In genomic region chr15:80662756-80663553, GRCh38 we compare ENCODE assay signal across 24 cellular contexts. TPM values are rescaled to one million over a fixed set of nuclear protein-coding genes. Genes with fewer than 3 reads are reported as not detected.
DNase-seq lines count a peak whose midpoint lies in the region; ATAC-seq, FAIRE-seq and TF ChIP-seq lines count a peak whose summit lies in the region.
"Had no signal": no experiment of that assay in that cellular context is flagged by ENCODE, and none has a peak within 500 bp of the region (broad histone marks: within the 10 kb centered on the region; RNA-seq: fewer than 3 reads in every experiment).

No MANE protein-coding gene starts in this region.

- no peaks in the 10 kb centered on the region for H3K79me2 ChIP-seq in GM12878 (ENCODE audit: control insufficient read depth, insufficient read depth, low read length)

- H3K27ac ChIP-seq in breast epithelium = no peak overlapping the region
- no peak overlapping the region for H3K27ac ChIP-seq in GM12878 (ENCODE audit: control insufficient read depth, insufficient read depth)
- no peak overlapping the region for H3K27ac ChIP-seq in upper lobe of right lung
- H3K27ac ChIP-seq in coronary artery = no peak overlapping the region
- H3K27ac ChIP-seq: BLaER1 treated with 17β-estradiol and CSF1 and Interleukin-3, amounts not matched to agents 10 nM and 100 nM; body of pancreas; psoas muscle; SJCRH30 had no signal

- in situ Hi-C loops in GM12878 (cut with MboI) = no loop called here

- H3K36me3 ChIP-seq in breast epithelium (no peaks in the 10 kb centered on the region), GM12878 (ENCODE audit: control insufficient read depth in 2 of 2, insufficient read depth in 2 of 2, low read length in 1 of 2) (no peaks in the 10 kb centered on the region), upper lobe of right lung (no peaks in the 10 kb centered on the region)
- H3K36me3 ChIP-seq: BLaER1 treated with 17β-estradiol and CSF1 and Interleukin-3, amounts not matched to agents 10 nM and 100 nM; SJCRH30 had no signal

- TF ChIP-seq RAD21 in GM12878 (IDR thresholded peaks at IDR 0.05; ENCODE audit: insufficient read depth, low read depth, low read length) = no peak

- no peak overlapping the region for H3K9ac ChIP-seq in GM12878 (ENCODE audit: control insufficient read depth, insufficient read depth, low read length)
- H3K9ac ChIP-seq: BLaER1 treated with 17β-estradiol and CSF1 and Interleukin-3, amounts not matched to agents 10 nM and 100 nM had no signal

- H2AFZ ChIP-seq in GM12878 (ENCODE audit: control insufficient read depth, low read depth, low read length) = no peak overlapping the region

- no peak overlapping the region for H3K4me2 ChIP-seq in GM12878 (ENCODE audit: control insufficient read depth, insufficient read depth)

- no peaks in the 10 kb centered on the region for H3K36me3 Mint-ChIP-seq in MCF 10A (ENCODE audit: insufficient read depth, unreplicated experiment)

- intact Hi-C loops in MCF 10A (cut with micrococcal nuclease) = loop anchor here (5.0 kb wide), 1 partner anchor 34 kb away; the partner anchor contains the start of gene ABHD17C
- intact Hi-C loops in breast epithelium (cut with DNase I; ENCODE audit: low total_unique reads) = no loop called here
- intact Hi-C loops in GM12878 (cut with micrococcal nuclease; ENCODE audit: unreplicated experiment) = no loop called here
- intact Hi-C loops in upper lobe of right lung (cut with DNase I) = no loop called here

- TF ChIP-seq POLR2A in breast epithelium (IDR thresholded peaks at IDR 0.05) (no peak), GM12878 (IDR thresholded peaks at IDR 0.05; ENCODE audit: low read depth, low read length) (no peak)

- RAD21 ChIA-PET in GM12878 (lab: Charles Lee; ENCODE audit: unreplicated experiment) = no interaction called here

- H3K4me1 ChIP-seq in breast epithelium (no peaks in the 10 kb centered on the region), GM12878 (ENCODE audit: control insufficient read depth, insufficient read depth, low read length) (no peaks in the 10 kb centered on the region), upper lobe of right lung (no peaks in the 10 kb centered on the region)
- H3K4me1 ChIP-seq: body of pancreas, psoas muscle, SJCRH30 had no signal

- peaks cover 17% of the 10 kb centered on the region for H3K4me1 Mint-ChIP-seq in MCF 10A (ENCODE audit: insufficient read depth, unreplicated experiment)

- H3K27me3 ChIP-seq in breast epithelium (no peaks in the 10 kb centered on the region), GM12878 (replicated peaks in 1 of 2; ENCODE audit: control insufficient read depth in 2 of 2, insufficient read depth in 2 of 2, low read length in 1 of 2) (no peaks in the 10 kb centered on the region; a peak in 2 of 4 replicates), upper lobe of right lung (no peaks in the 10 kb centered on the region)
- H3K27me3 ChIP-seq: BLaER1 treated with 17β-estradiol and CSF1 and Interleukin-3, amounts not matched to agents 10 nM and 100 nM; body of pancreas; SJCRH30 had no signal

- BruUV-seq in MCF 10A (replicated peaks; lab: Mats Ljungman, UMichigan) (no TSS peak), GM12878 (replicated peaks; lab: Mats Ljungman, UMichigan) (no TSS peak)

- no peaks in the 10 kb centered on the region for H3K9me3 ChIP-seq in breast epithelium
- H3K9me3 ChIP-seq in GM12878 (replicated peaks; ENCODE audit: control insufficient read depth, insufficient read depth, low read length) = no peaks in the 10 kb centered on the region
- no peaks in the 10 kb centered on the region for H3K9me3 ChIP-seq in upper lobe of right lung
- H3K9me3 ChIP-seq: BLaER1 treated with 17β-estradiol and CSF1 and Interleukin-3, amounts not matched to agents 10 nM and 100 nM; body of pancreas; psoas muscle; SJCRH30 had no signal

- no peak for ATAC-seq in GM12878
- ATAC-seq in upper lobe of right lung = peak; percentile 16
- ATAC-seq: body of pancreas, Panc1, psoas muscle had no signal

- no peaks in the 10 kb centered on the region for H3K9me3 Mint-ChIP-seq in MCF 10A (ENCODE audit: unreplicated experiment)
- H3K9me3 Mint-ChIP-seq: activated T-cell treated with anti-CD3 and anti-CD28 coated beads, Interleukin-2, amount 50 U/mL, for 24 hours had no signal

- H3K4me3 Mint-ChIP-seq in MCF 10A (ENCODE audit: unreplicated experiment) = no peak overlapping the region
- H3K4me3 Mint-ChIP-seq: activated T-cell treated with anti-CD3 and anti-CD28 coated beads, Interleukin-2, amount 50 U/mL, for 24 hours had no signal

- no peak for FAIRE-seq in GM12878 (lab: Jason Lieb, UNC)
- FAIRE-seq: kidney, urothelium cell line had no signal

- H3K27ac Mint-ChIP-seq in MCF 10A (ENCODE audit: low read depth, unreplicated experiment) = peak overlapping the region; percentile 82
- H3K27ac Mint-ChIP-seq: activated T-cell treated with anti-CD3 and anti-CD28 coated beads, Interleukin-2, amount 50 U/mL, for 24 hours had no signal

- H4K20me1 ChIP-seq in GM12878 (ENCODE audit: control insufficient read depth, insufficient read depth) = no peaks in the 10 kb centered on the region
- H4K20me1 ChIP-seq: BLaER1 treated with 17β-estradiol and CSF1 and Interleukin-3, amounts not matched to agents 10 nM and 100 nM had no signal

- SMC1A ChIA-PET in GM12878 (lab: Charles Lee; ENCODE audit: uncharacterized antibody, unreplicated experiment) = interaction anchor here (0.6 to 3.1 kb wide), 3 partner anchors 11 to 207 kb away, joined by 3 to 13 read pairs (median 3); no protein-coding TSS in a partner anchor

- no peak for TF ChIP-seq CTCF in MCF 10A (IDR thresholded peaks at IDR 0.05; ENCODE audit: unreplicated experiment)
- no peak for TF ChIP-seq CTCF in breast epithelium (IDR thresholded peaks at IDR 0.05)
- TF ChIP-seq CTCF in GM12878 (IDR thresholded peaks at IDR 0.05 in 2 of 3, conservative IDR thresholded peaks at IDR 0.05 in 1 of 3; ENCODE audit: control insufficient read depth in 2 of 3, extremely low read depth in 1 of 3, insufficient read depth in 1 of 3, low read depth in 3 of 3, low read length in 3 of 3) = no peak
- TF ChIP-seq CTCF in upper lobe of right lung (IDR thresholded peaks at IDR 0.05) = no peak
- TF ChIP-seq CTCF in coronary artery (IDR thresholded peaks at IDR 0.05) = no peak

- H3K27me3 Mint-ChIP-seq in MCF 10A (ENCODE audit: insufficient read depth, unreplicated experiment) = no peaks in the 10 kb centered on the region

- no peak overlapping the region for H3K4me3 ChIP-seq in breast epithelium
- no peak overlapping the region for H3K4me3 ChIP-seq in GM12878
- no peak overlapping the region for H3K4me3 ChIP-seq in upper lobe of right lung
- no peak overlapping the region for H3K4me3 ChIP-seq in coronary artery
- H3K4me3 ChIP-seq: BLaER1 treated with 17β-estradiol and CSF1 and Interleukin-3, amounts not matched to agents 10 nM and 100 nM; body of pancreas; psoas muscle; SJCRH30 had no signal

- DNase-seq in MCF 10A (ENCODE audit: unreplicated experiment) (peak; percentile 67), breast epithelium (ENCODE audit: low spot score in 2 of 2) (no peak), GM12878 (ENCODE audit: low read depth, low spot score) (no peak), kidney tubule cell (ENCODE audit: low spot score) (peak; percentile 29), upper lobe of right lung (no peak), coronary artery (ENCODE audit: low spot score) (no peak), nucleus accumbens (lab: John Stamatoyannopoulos, UW) (no peak), iPS-NIHi7 (ENCODE audit: extremely low spot score) (no peak)
- DNase-seq: ACHN; activated CD4-positive, alpha-beta T cell treated with anti-CD3 and anti-CD28 coated beads for 48 hours; activated T-cell treated with anti-CD3 and anti-CD28 coated beads, Interleukin-2, amount 50 U/mL, for 24 hours; body of pancreas; effector memory CD4-positive, alpha-beta T cell; H7; kidney; NCI-H2029; NCI-H446; psoas muscle; SJCRH30; stimulated activated CD4-positive, alpha-beta T cell treated with anti-CD3 and anti-CD28 coated beads, Interleukin-2, amount 100 ng/mL, for 24 hours; T-helper 1 cell had no signal

- WGBS in GM12878 (ENCODE audit: insufficient coverage, insufficient replicate concordance, low lambda C conversion rate, missing lambda C conversion rate) = 59% methylated on average over 7 of the region's 7 CpGs

- CTCF ChIA-PET in MCF 10A (lab: Yijun Ruan, JAX) (interaction anchor here (0.5 to 1.2 kb wide), 7 partner anchors 59 to 329 kb away, joined by 3 to 5 read pairs (median 4); no protein-coding TSS in a partner anchor), GM12878 (lab: Yijun Ruan, JAX) (no interaction called here)

- POLR2A ChIA-PET in MCF 10A (lab: Yijun Ruan, JAX) (interaction anchor here (0.6 to 1.7 kb wide), 18 partner anchors 11 to 338 kb away, joined by 3 to 38 read pairs (median 4); partner anchors contain the start of gene ABHD17C), GM12878 (lab: Charles Lee) (interaction anchor here (0.6 to 0.7 kb wide), 2 partner anchors 319 to 1022 kb away, joined by 3 to 4 read pairs; no protein-coding TSS in a partner anchor)

- no peak for TF ChIP-seq EP300 in GM12878 (IDR thresholded peaks at IDR 0.05; ENCODE audit: borderline replicate concordance in 1 of 2, control insufficient read depth in 1 of 2, low read depth in 2 of 2, low read length in 2 of 2)

TF ChIP-seq in GM12878, 131 proteins besides CTCF, POLR2A, EP300 and RAD21:
- TF ChIP-seq CREB1 (IDR thresholded peaks at IDR 0.05; ENCODE audit: low read depth) (no peak), SPI1 (IDR thresholded peaks at IDR 0.05; ENCODE audit: borderline replicate concordance, insufficient read depth, low read depth, low read length) (peak; percentile 45; the same call in 1 of the 2 replicates)

RNA-seq across cellular contexts. Expression of gene ABHD17C, which starts 32.2 kb away (rescaled TPM):
- total RNA-seq in MCF 10A (2022) = 10.1 and 11.9 TPM in 2 replicates
- 1 to 10 TPM; 1.3 to 5.2 (median 5.1) TPM for total RNA-seq in breast epithelium
- 3.4 and 3.5 TPM in 2 replicates for total RNA-seq in GM12878 (2013; cell fraction: nucleolus; rRNA removed)
- total RNA-seq in GM12878 (2014; rRNA removed) = 3.3 TPM in 2 replicates
- total RNA-seq in GM12878 (2014; rRNA removed; fragmentation: Illumina TruSeq; extraction: Trizol) = 4.8 and 4.9 TPM in 2 replicates
- total RNA-seq in GM12878 (2021) = 11.0 and 12.2 TPM in 2 replicates
- 1.5 TPM for polyA plus RNA-seq in GM12878 (2011; ENCODE audit: low read depth)
- polyA plus RNA-seq in GM12878 (2011; rRNA removed) = 10.9 and 11.4 TPM in 2 replicates
- 9.8 and 10.5 TPM in 2 replicates for polyA plus RNA-seq in GM12878 (2011; cell fraction: cytosol; rRNA removed)
- 5.4 and 5.7 TPM in 2 replicates for polyA plus RNA-seq in GM12878 (2011; cell fraction: nucleus; rRNA removed)
- 2.4 and 3.9 TPM in 2 replicates for polyA plus RNA-seq in GM12878 (2012)
- 11.3 and 12.0 TPM in 2 replicates for polyA plus RNA-seq in GM12878 (2014; fragmentation: Illumina TruSeq; extraction: Trizol)
- polyA plus RNA-seq in GM12878 (2014; fragmentation: Nextera tagmentation; extraction: Ambion mirVana) = 1 to 10 TPM; 4.9 to 6.2 TPM
- polyA plus RNA-seq in GM12878 (2014; rRNA removed) = 6.8 and 6.9 TPM in 2 replicates
- polyA plus RNA-seq in GM12878 (2016; fragmentation: Nextera tagmentation; extraction: Ambion mirVana) = 1 to 10 TPM in 1 of 2 experiments, under 1 TPM in 1; 0.92 to 1.3 TPM
- polyA minus RNA-seq in GM12878 (2011; rRNA and poly(A)+ RNA removed) = 15.7 and 18.6 TPM in 2 replicates
- polyA minus RNA-seq in GM12878 (2011; cell fraction: cytosol; rRNA and poly(A)+ RNA removed) = 7.9 and 11.4 TPM in 2 replicates
- polyA minus RNA-seq in GM12878 (2011; cell fraction: nucleus; rRNA and poly(A)+ RNA removed) = 5.4 and 9.7 TPM in 2 replicates
- 41.4 TPM for total RNA-seq in upper lobe of right lung

Comparison
In these comparisons a context has a peak if more than half of its experiments do, and no peak if none do; other contexts are left out.
1. DNase-seq: peak in MCF 10A (single experiment) and kidney tubule cell (single experiment); none in breast epithelium (0 of 2), GM12878 (single experiment), upper lobe of right lung (single experiment), coronary artery (single experiment), nucleus accumbens (0 of 56) and iPS-NIHi7 (single experiment).